In the genomic region with DNA sequence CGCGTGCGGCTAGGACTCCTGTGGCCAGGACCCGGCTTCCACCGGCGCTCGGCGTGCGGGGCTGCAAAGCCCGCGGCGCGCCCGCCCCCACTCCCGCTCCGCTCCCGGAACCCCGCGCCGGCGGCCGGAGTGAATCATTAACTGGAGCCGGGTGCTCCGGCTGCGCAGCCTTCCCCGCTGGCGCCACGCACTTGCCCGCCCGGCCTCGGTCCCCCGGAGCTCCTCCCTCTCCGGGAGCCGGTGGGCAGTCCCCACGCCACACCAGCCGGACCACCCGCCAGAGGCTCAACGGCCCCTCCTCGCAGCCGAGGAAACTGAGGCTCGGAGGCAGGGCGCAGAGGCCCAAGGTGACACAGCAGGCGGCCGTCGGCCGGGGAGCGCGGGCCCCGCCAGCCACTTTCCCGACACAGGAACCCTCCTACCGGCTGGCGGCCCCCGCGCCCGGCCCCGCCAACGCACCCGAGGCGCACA, we compare ENCODE assay signal across 10 cellular contexts. TPM values are rescaled to one million over a fixed set of nuclear protein-coding genes. Genes with fewer than 3 reads are reported as not detected.
DNase-seq lines count a peak whose midpoint lies in the region; ATAC-seq, FAIRE-seq and TF ChIP-seq lines count a peak whose summit lies in the region.
"Had no signal": no experiment of that assay in that cellular context is flagged by ENCODE, and none has a peak within 500 bp of the region (broad histone marks: within the 10 kb centered on the region; RNA-seq: fewer than 3 reads in every experiment).

No MANE protein-coding gene starts in this region.

- peaks cover 26 to 39% (median 32%) of the 10 kb centered on the region in 3 donors for H3K4me1 ChIP-seq in pancreas

- H3K27me3 ChIP-seq in pancreas, result no peaks in the 10 kb centered on the region

- H3K9me3 ChIP-seq in pancreas, result no peaks in the 10 kb centered on the region

- 0% methylated on average over 52 to 59 of the region's 59 CpGs for WGBS in pancreas, 2 donors

- intact Hi-C loops in pancreas (cut with DNase I), result loop anchor here in 2 of 3 donors (10.0 kb wide), 1 partner anchor 54 kb away; no protein-coding TSS in a partner anchor

- DNase-seq in NCI-H748 (lab: John Stamatoyannopoulos, UW; ENCODE audit: unreplicated experiment) (peak; percentile 25), NCI-H748 treated with DMSO at 0.1 percent for 48 hours (lab: John Stamatoyannopoulos, UW) (no peak), HFFc6 (no peak), RKO (ENCODE audit: low spot score) (peak; percentile 47), fibroblast of the aortic adventitia (ENCODE audit: low read depth) (no peak), pancreas (peak; percentile 71 to 92 (median 84)), pons (ENCODE audit: low spot score) (no peak), DMS79 (lab: John Stamatoyannopoulos, UW) (no peak)
- DNase-seq: activated naive CD8-positive, alpha-beta T cell treated with anti-CD3 and anti-CD28 coated beads, Interleukin-2, amount 10 ng/mL, durations not matched to agents 7 days and 5 days; DND-41 had no signal

- H3K4me3 ChIP-seq in fibroblast of the aortic adventitia (ENCODE audit: low read depth, low read length) (peak overlapping the region; percentile 76), pancreas (peak overlapping the region; percentile 73 to 95 (median 88))

- TF ChIP-seq CTCF in HFFc6 (IDR thresholded peaks at IDR 0.05) (no peak), fibroblast of the aortic adventitia (IDR thresholded peaks at IDR 0.05; ENCODE audit: insufficient read depth, low read length) (no peak), pancreas (IDR thresholded peaks at IDR 0.05) (no peak)

- H3K36me3 Mint-ChIP-seq in HFFc6 (ENCODE audit: low read depth), result peaks cover 23% of the 10 kb centered on the region
- H3K36me3 Mint-ChIP-seq: activated naive CD8-positive, alpha-beta T cell treated with anti-CD3 and anti-CD28 coated beads, Interleukin-2, amount 10 ng/mL, durations not matched to agents 7 days and 5 days had no signal

- peak overlapping the region; percentile 93 for H3K4me3 Mint-ChIP-seq in HFFc6
- H3K4me3 Mint-ChIP-seq: activated naive CD8-positive, alpha-beta T cell treated with anti-CD3 and anti-CD28 coated beads, Interleukin-2, amount 10 ng/mL, durations not matched to agents 7 days and 5 days had no signal

- H3K27me3 Mint-ChIP-seq in HFFc6 (ENCODE audit: insufficient read depth), result peaks cover 25% of the 10 kb centered on the region

- FAIRE-seq in pancreas (lab: Jason Lieb, UNC), result no peak

- peak overlapping the region; percentile 95 for H3K27ac Mint-ChIP-seq in HFFc6
- H3K27ac Mint-ChIP-seq: activated naive CD8-positive, alpha-beta T cell treated with anti-CD3 and anti-CD28 coated beads, Interleukin-2, amount 10 ng/mL, durations not matched to agents 7 days and 5 days had no signal

- no peaks in the 10 kb centered on the region for H3K9me3 Mint-ChIP-seq in HFFc6
- H3K9me3 Mint-ChIP-seq: activated naive CD8-positive, alpha-beta T cell treated with anti-CD3 and anti-CD28 coated beads, Interleukin-2, amount 10 ng/mL, durations not matched to agents 7 days and 5 days had no signal

- H3K36me3 ChIP-seq in pancreas, result no peaks in the 10 kb centered on the region

- ATAC-seq in pancreas, result peak; percentile 70 to 78 (median 74)

- H3K4me1 Mint-ChIP-seq in HFFc6 (ENCODE audit: low read depth), result peaks cover 80% of the 10 kb centered on the region

- H3K27ac ChIP-seq in pancreas, result peak overlapping the region; percentile 95 to 99 (median 97)

RNA-seq across cellular contexts. Expression of gene BCAR1, which starts 0.6 kb away (rescaled TPM):
- 100 to 1,000 TPM; 126 to 148 (median 130) TPM for total RNA-seq in HFFc6 (2021; fragmentation: NEBNext Ultra II Directional; extraction: Animal tissue kit (Norgen Biotek cat#: 25700))
- 26.9 and 33.4 TPM in 2 replicates for total RNA-seq in fibroblast of the aortic adventitia (ENCODE audit: low replicate concordance)
- total RNA-seq in pancreas, result 10 to 100 TPM; 30.1 to 56.9 (median 40.4) TPM
- polyA plus RNA-seq in pancreas, result 10 to 100 TPM; 60.1 to 66.7 TPM
- total RNA-seq: activated naive CD8-positive, alpha-beta T cell treated with anti-CD3 and anti-CD28 coated beads, Interleukin-2, amount 10 ng/mL, durations not matched to agents 7 days and 5 days had no signal

RNA-seq across cellular contexts. Expression of gene CTRB1, which starts 32.1 kb away (rescaled TPM):
- total RNA-seq in HFFc6 (2021; fragmentation: NEBNext Ultra II Directional; extraction: Animal tissue kit (Norgen Biotek cat#: 25700)), result not detected
- total RNA-seq in fibroblast of the aortic adventitia (ENCODE audit: low replicate concordance) (not detected in 2 replicates), pancreas (over 10,000 TPM; 14,339 to 37,242 (median 26,937) TPM)
- polyA plus RNA-seq in pancreas, result over 10,000 TPM; 23,150 to 29,718 TPM
- total RNA-seq: activated naive CD8-positive, alpha-beta T cell treated with anti-CD3 and anti-CD28 coated beads, Interleukin-2, amount 10 ng/mL, durations not matched to agents 7 days and 5 days had no signal

RNA-seq across cellular contexts. Expression of gene CTRB2, which starts 43.9 kb away (rescaled TPM):
- not detected for total RNA-seq in HFFc6 (2021; fragmentation: NEBNext Ultra II Directional; extraction: Animal tissue kit (Norgen Biotek cat#: 25700))
- total RNA-seq in fibroblast of the aortic adventitia (ENCODE audit: low replicate concordance), result not detected in 2 replicates
- over 10,000 TPM; 36,685 to 57,899 (median 39,778) TPM for total RNA-seq in pancreas
- polyA plus RNA-seq in pancreas, result over 10,000 TPM; 20,002 to 30,463 TPM
- total RNA-seq: activated naive CD8-positive, alpha-beta T cell treated with anti-CD3 and anti-CD28 coated beads, Interleukin-2, amount 10 ng/mL, durations not matched to agents 7 days and 5 days had no signal

Comparison
In these comparisons a context has a peak if more than half of its experiments do, and no peak if none do; other contexts are left out.
1. DNase-seq: peak in NCI-H748 (single experiment), RKO (single experiment) and pancreas (6 of 6); none in NCI-H748 treated with DMSO at 0.1 percent for 48 hours (single experiment), HFFc6 (single experiment), fibroblast of the aortic adventitia (single experiment), pons (single experiment) and DMS79 (single experiment).
2. RNA of gene CTRB1, which starts 32.1 kb away (total RNA-seq): 14,339 to 37,242 TPM in pancreas; not detected in HFFc6 and not detected in fibroblast of the aortic adventitia; every median in the first group is over 1,000 times any median in the second.
3. RNA of gene CTRB2, which starts 43.9 kb away (total RNA-seq): 36,685 to 57,899 TPM in pancreas; not detected in HFFc6 and not detected in fibroblast of the aortic adventitia; every median in the first group is over 1,000 times any median in the second.